15 cellular contexts compared by ENCODE assay signal in the genomic region with DNA sequence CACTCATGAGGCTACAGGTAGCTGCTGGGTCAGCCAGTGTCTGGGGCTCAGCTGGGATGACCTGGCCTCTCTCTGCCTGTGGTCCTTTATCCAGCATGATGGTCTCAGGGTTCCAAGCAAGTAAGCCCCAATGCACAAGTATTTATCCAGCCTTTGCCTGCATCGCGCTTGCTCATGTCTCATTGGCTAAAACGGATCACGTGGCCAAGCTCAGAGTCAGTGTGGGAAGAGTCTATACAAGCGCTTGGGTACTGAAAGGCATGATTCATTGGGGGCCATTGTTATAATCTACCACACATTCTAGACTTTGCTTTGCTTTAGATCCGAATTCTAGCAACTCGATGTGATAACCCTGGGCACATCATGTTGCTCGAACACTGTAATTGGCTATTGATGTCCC.
"Had no signal": no experiment of that assay in that cellular context is flagged by ENCODE, and none has a peak within 500 bp of the region (broad histone marks: within the 10 kb centered on the region; RNA-seq: fewer than 3 reads in every experiment).

No MANE protein-coding gene starts in this region.

- H3K27me3 Mint-ChIP-seq: activated naive CD4-positive, alpha-beta T cell treated with anti-CD3 and anti-CD28 coated beads, Interleukin-2, amount 50 U/mL, for 24 hours; naive thymus-derived CD4-positive, alpha-beta T cell had no signal

- H3K4me3 Mint-ChIP-seq: activated naive CD4-positive, alpha-beta T cell treated with anti-CD3 and anti-CD28 coated beads, Interleukin-2, amount 50 U/mL, for 24 hours; brain; immature natural killer cell; naive thymus-derived CD4-positive, alpha-beta T cell had no signal

- DNase-seq: activated effector memory CD4-positive, alpha-beta T cell treated with Interleukin-2 at 50 U/mL for 16 hours; amygdala; esophagus squamous epithelium; foreskin fibroblast; glutamatergic neuron; immature natural killer cell; lower lobe of right lung; midbrain; naive thymus-derived CD4-positive, alpha-beta T cell; right cardiac atrium; SK-N-SH; stimulated activated naive CD4-positive, alpha-beta T cell treated with Interleukin-2 at 50 U/mL for 16 hours had no signal

- H3K4me1 Mint-ChIP-seq: brain had no signal

- ATAC-seq: lower lobe of right lung; naive thymus-derived CD4-positive, alpha-beta T cell; right cardiac atrium had no signal

- H3K36me3 Mint-ChIP-seq: activated naive CD4-positive, alpha-beta T cell treated with anti-CD3 and anti-CD28 coated beads, Interleukin-2, amount 50 U/mL, for 24 hours; brain had no signal

- FAIRE-seq: urothelium cell line had no signal

- H3K9me3 Mint-ChIP-seq: activated naive CD4-positive, alpha-beta T cell treated with anti-CD3 and anti-CD28 coated beads, Interleukin-2, amount 50 U/mL, for 24 hours; brain; immature natural killer cell; naive thymus-derived CD4-positive, alpha-beta T cell had no signal

- H3K27ac Mint-ChIP-seq: activated naive CD4-positive, alpha-beta T cell treated with anti-CD3 and anti-CD28 coated beads, Interleukin-2, amount 50 U/mL, for 24 hours; brain; naive thymus-derived CD4-positive, alpha-beta T cell had no signal
